ENCODE assay signal across 31 cellular contexts in the genomic region with DNA sequence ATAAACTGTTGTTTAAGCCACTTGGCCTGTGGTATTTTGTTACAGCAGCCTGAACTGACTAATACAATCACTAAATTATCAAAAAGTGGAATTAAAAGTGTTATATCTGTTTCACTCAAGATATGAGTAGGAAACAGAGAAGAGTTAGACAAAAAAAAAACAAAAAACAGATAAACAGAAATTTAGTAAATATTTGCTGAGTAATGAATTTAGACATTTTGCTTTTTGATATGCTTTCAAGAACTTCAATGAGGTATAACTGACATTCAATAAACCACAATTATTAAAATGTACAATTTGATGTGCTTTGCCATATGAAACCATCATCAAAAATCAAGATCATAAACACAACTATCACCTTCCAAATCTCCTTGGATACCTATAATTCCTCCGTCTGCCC.
"Had no signal": no experiment of that assay in that cellular context is flagged by ENCODE, and none has a peak within 500 bp of the region (broad histone marks: within the 10 kb centered on the region; RNA-seq: fewer than 3 reads in every experiment).

No MANE protein-coding gene starts in this region.

- H3K4me2 ChIP-seq: neural progenitor cell, smooth muscle cell had no signal

- H3K4me1 Mint-ChIP-seq: natural killer cell; stimulated activated memory B cell treated with anti-CD40 and anti-IgM and Interleukin-4, amounts not matched to agents 10 μg/mL and 1 μg/mL and 100 μg/mL, for 72 hours; stimulated activated naive CD8-positive, alpha-beta T cell treated with anti-CD3 and anti-CD28 coated beads, Interleukin-15, amount 100 ng/mL, for 72 hours had no signal

- H3K4me3 ChIP-seq: neural progenitor cell, ovary, psoas muscle, skin epidermis, smooth muscle cell, spleen, suprapubic skin, testis, tibial artery, transverse colon, upper lobe of right lung, uterus had no signal

- H3K36me3 Mint-ChIP-seq: neural progenitor cell; stimulated activated memory B cell treated with anti-CD40 and anti-IgM and Interleukin-4, amounts not matched to agents 10 μg/mL and 1 μg/mL and 100 μg/mL, for 72 hours; type B pancreatic cell had no signal

- H3K9ac ChIP-seq: neural progenitor cell, parathyroid adenoma had no signal

- H3K79me2 ChIP-seq: parathyroid adenoma had no signal

- H3K27ac Mint-ChIP-seq: natural killer cell; nephron; neural progenitor cell; progenitor cell of endocrine pancreas; stimulated activated memory B cell treated with anti-CD40 and anti-IgM and Interleukin-4, amounts not matched to agents 10 μg/mL and 1 μg/mL and 100 μg/mL, for 72 hours; stimulated activated naive CD8-positive, alpha-beta T cell treated with anti-CD3 and anti-CD28 coated beads, Interleukin-15, amount 100 ng/mL, for 72 hours; type B pancreatic cell had no signal

- H3K4me1 ChIP-seq: psoas muscle, spleen, suprapubic skin, testis, transverse colon, upper lobe of right lung had no signal

- H3K4me3 Mint-ChIP-seq: natural killer cell; nephron; neural progenitor cell; stimulated activated memory B cell treated with anti-CD40 and anti-IgM and Interleukin-4, amounts not matched to agents 10 μg/mL and 1 μg/mL and 100 μg/mL, for 72 hours; stimulated activated naive CD8-positive, alpha-beta T cell treated with anti-CD3 and anti-CD28 coated beads, Interleukin-15, amount 100 ng/mL, for 72 hours; type B pancreatic cell had no signal

- H3K27me3 ChIP-seq: neural progenitor cell, ovary, spleen, suprapubic skin, testis, tibial artery, transverse colon, upper lobe of right lung, uterus had no signal

- H3K36me3 ChIP-seq: neural progenitor cell, ovary, spleen, suprapubic skin, tibial artery, transverse colon, upper lobe of right lung, uterus had no signal

- H3K9me3 Mint-ChIP-seq: type B pancreatic cell had no signal

- ATAC-seq: natural killer cell; psoas muscle; right cardiac atrium; sciatic nerve; stimulated activated memory B cell treated with anti-CD40 and anti-IgM and Interleukin-4, amounts not matched to agents 10 μg/mL and 1 μg/mL and 100 μg/mL, for 72 hours; stimulated activated naive CD8-positive, alpha-beta T cell treated with anti-CD3 and anti-CD28 coated beads, Interleukin-15, amount 100 ng/mL, for 72 hours; stimulated activated naive CD8-positive, alpha-beta T cell treated with anti-CD3 and anti-CD28 coated beads, Interleukin-15, Interleukin-2, amounts not matched to agents 100 U/mL and 50 U/mL, for 24 hours; upper lobe of right lung had no signal

- H3K27me3 Mint-ChIP-seq: progenitor cell of endocrine pancreas; stimulated activated memory B cell treated with anti-CD40 and anti-IgM and Interleukin-4, amounts not matched to agents 10 μg/mL and 1 μg/mL and 100 μg/mL, for 72 hours; stimulated activated naive CD8-positive, alpha-beta T cell treated with anti-CD3 and anti-CD28 coated beads, Interleukin-15, amount 100 ng/mL, for 72 hours; type B pancreatic cell had no signal

- H2AFZ ChIP-seq: neural progenitor cell, parathyroid adenoma had no signal

- H3K9me3 ChIP-seq: ovary, psoas muscle, suprapubic skin, testis, tibial artery, transverse colon, upper lobe of right lung had no signal

- DNase-seq: natural killer cell; occipital lobe; ovary; posterior cingulate gyrus; psoas muscle; right cardiac atrium; spleen; stimulated activated CD4-positive, alpha-beta T cell treated with anti-CD3 and anti-CD28 coated beads, Interleukin-12 subunit alpha, Interleukin-12 subunit beta, amount 100 ng/mL, for 4 hours; stimulated activated CD4-positive, alpha-beta T cell treated with anti-CD3 and anti-CD28 coated beads, Interleukin-1b, Interleukin-23, amount 100 ng/mL, for 48 hours; stimulated activated CD4-positive, alpha-beta T cell treated with anti-CD3 and anti-CD28 coated beads, Interleukin-4, amount 100 ng/mL, for 1 hour; stimulated activated CD4-positive, alpha-beta T cell treated with anti-CD3 and anti-CD28 coated beads, Interleukin-4, amount 100 ng/mL, for 4 hours; stimulated activated CD8-positive, alpha-beta memory T cell treated with anti-CD3 and anti-CD28 coated beads, Interleukin-4, amount 100 ng/mL, for 48 hours; stimulated activated naive CD4-positive, alpha-beta T cell; stimulated activated naive CD8-positive, alpha-beta T cell treated with anti-CD3 and anti-CD28 coated beads, Interleukin-15, amount 100 ng/mL, for 72 hours; stimulated activated naive CD8-positive, alpha-beta T cell treated with anti-CD3 and anti-CD28 coated beads, Interleukin-15, Interleukin-2, amounts not matched to agents 100 U/mL and 50 U/mL, for 24 hours; substantia nigra; testis; tibial artery; transverse colon; upper lobe of right lung; uterus had no signal

- H3K27ac ChIP-seq: neural progenitor cell, ovary, parathyroid adenoma, psoas muscle, skin epidermis, spleen, suprapubic skin, testis, tibial artery, transverse colon, upper lobe of right lung, uterus had no signal
